8 cellular contexts compared by ENCODE assay signal in genomic region chr7:123532788-123533552, GRCh38. TPM values are rescaled to one million over a fixed set of nuclear protein-coding genes. Genes with fewer than 3 reads are reported as not detected.
DNase-seq lines count a peak whose midpoint lies in the region; TF ChIP-seq lines count a peak whose summit lies in the region.
"Not testable (repeated sequence)": the region's sequence is repeated elsewhere in the genome, so short reads cannot be mapped to it uniquely, and the experiment has no call there.

No MANE protein-coding gene starts in this region.

- H3K4me1 ChIP-seq in breast epithelium; neuron (ENCODE audit: insufficient read depth, low read length): not testable (repeated sequence)
- H3K4me1 ChIP-seq in left ventricle myocardium inferior (peaks cover 27% of the 10 kb centered on the region), tibial nerve (peaks cover 0 to 24% (median 2%) of the 10 kb centered on the region in 4 donors)

- not testable (repeated sequence) for TF ChIP-seq CTCF in NB4 (IDR thresholded peaks at IDR 0.05; ENCODE audit: low read depth, low read length); breast epithelium (IDR thresholded peaks at IDR 0.05); left ventricle myocardium inferior (IDR thresholded peaks at IDR 0.05; ENCODE audit: borderline replicate concordance); tibial nerve (IDR thresholded peaks at IDR 0.05)

- 5 to 6% methylated on average over 18 to 32 of the region's 33 CpGs for WGBS in tibial nerve, 2 donors

- in situ Hi-C loops in G401 (cut with HindIII; ENCODE audit: low sequenced_read_pairs) = not testable (repeated sequence)

- peak overlapping the region; percentile 61 for H2AFZ ChIP-seq in neuron (ENCODE audit: low read depth, low read length)

- TF ChIP-seq EP300 in tibial nerve (IDR thresholded peaks at IDR 0.05) = not testable (repeated sequence)

- peak overlapping the region; percentile 78 to 97 for H3K27ac ChIP-seq in breast epithelium
- H3K27ac ChIP-seq in left ventricle myocardium inferior (replicated peaks) = peak overlapping the region; percentile 43
- H3K27ac ChIP-seq in tibial nerve = not testable (repeated sequence)

- intact Hi-C loops in breast epithelium (cut with DNase I; ENCODE audit: low total_unique reads); left ventricle myocardium inferior (cut with micrococcal nuclease): not testable (repeated sequence)

- TF ChIP-seq POLR2A in NB4 (IDR thresholded peaks at IDR 0.05; ENCODE audit: extremely low read depth, insufficient read length); breast epithelium (IDR thresholded peaks at IDR 0.05); tibial nerve (IDR thresholded peaks at IDR 0.05): not testable (repeated sequence)

- H3K4me3 ChIP-seq in H7 (ENCODE audit: insufficient read depth, low read depth, low read length) = peak overlapping the region; percentile 26
- H3K4me3 ChIP-seq in NB4 (ENCODE audit: low read depth, low read length) = peak overlapping the region; percentile 39
- peak overlapping the region; percentile 33 to 64 (median 52) for H3K4me3 ChIP-seq in breast epithelium
- H3K4me3 ChIP-seq in left ventricle myocardium inferior = peak overlapping the region; percentile 65
- peak overlapping the region; percentile 67 for H3K4me3 ChIP-seq in neuron (ENCODE audit: low read length)
- peak overlapping the region in 3 of 4 donors; percentile 21 to 50 (median 37) for H3K4me3 ChIP-seq in tibial nerve

- H3K36me3 ChIP-seq in H7 (replicated peaks; ENCODE audit: control insufficient read depth, insufficient read depth, low read length); breast epithelium; left ventricle myocardium inferior; neuron (ENCODE audit: insufficient read depth, low read length); tibial nerve: not testable (repeated sequence)

- H3K9me3 ChIP-seq in breast epithelium; left ventricle myocardium inferior (replicated peaks); neuron (ENCODE audit: low read length); tibial nerve: not testable (repeated sequence)

- peak; percentile 44 for DNase-seq in G401 (ENCODE audit: low spot score)
- DNase-seq in H7; breast epithelium (ENCODE audit: low spot score in 2 of 2); tibial nerve (ENCODE audit: low spot score in 2 of 2): not testable (repeated sequence)
- DNase-seq in NB4 (ENCODE audit: low read depth) = peak; percentile 64
- DNase-seq in activated CD4-positive, alpha-beta T cell treated with anti-CD3 and anti-CD28 coated beads for 48 hours = peak; percentile 28
- DNase-seq in left ventricle myocardium inferior = peak; percentile 25

- H3K27me3 ChIP-seq in H7 (ENCODE audit: control insufficient read depth, insufficient read depth, low read length) = peaks cover 11% of the 10 kb centered on the region
- H3K27me3 ChIP-seq in breast epithelium; left ventricle myocardium inferior (ENCODE audit: low read depth); neuron (ENCODE audit: insufficient read depth, low read length); tibial nerve: not testable (repeated sequence)

RNA-seq across cellular contexts. Expression of gene IQUB, which starts 1.4 kb away (rescaled TPM):
- total RNA-seq in G401 (2014; rRNA removed; shearing (Covaris generic)) = not detected in 2 replicates
- total RNA-seq in H7 (2014; rRNA removed; shearing (Covaris generic)) = 0.07 and 0.15 TPM in 2 replicates
- 1 to 10 TPM in 2 of 3 donors, under 1 TPM in 1; 0.32 to 8.2 (median 3.3) TPM for total RNA-seq in breast epithelium
- total RNA-seq in left ventricle myocardium inferior = 0.38 TPM
- total RNA-seq in tibial nerve = 1 to 10 TPM; 1.8 to 5.4 (median 2.8) TPM

RNA-seq across cellular contexts. Expression of gene NDUFA5, which starts 24.6 kb away (rescaled TPM):
- total RNA-seq in G401 (2014; rRNA removed; shearing (Covaris generic)) = 50.6 and 81.8 TPM in 2 replicates
- 63.3 and 71.8 TPM in 2 replicates for total RNA-seq in H7 (2014; rRNA removed; shearing (Covaris generic))
- total RNA-seq in breast epithelium = 10 to 100 TPM; 34.9 to 73.3 (median 43.3) TPM
- total RNA-seq in left ventricle myocardium inferior = 378 TPM
- 10 to 100 TPM; 22.5 to 56.6 (median 33.5) TPM for total RNA-seq in tibial nerve
